Comparison of ENCODE assay signal across 10 cellular contexts in the genomic region with DNA sequence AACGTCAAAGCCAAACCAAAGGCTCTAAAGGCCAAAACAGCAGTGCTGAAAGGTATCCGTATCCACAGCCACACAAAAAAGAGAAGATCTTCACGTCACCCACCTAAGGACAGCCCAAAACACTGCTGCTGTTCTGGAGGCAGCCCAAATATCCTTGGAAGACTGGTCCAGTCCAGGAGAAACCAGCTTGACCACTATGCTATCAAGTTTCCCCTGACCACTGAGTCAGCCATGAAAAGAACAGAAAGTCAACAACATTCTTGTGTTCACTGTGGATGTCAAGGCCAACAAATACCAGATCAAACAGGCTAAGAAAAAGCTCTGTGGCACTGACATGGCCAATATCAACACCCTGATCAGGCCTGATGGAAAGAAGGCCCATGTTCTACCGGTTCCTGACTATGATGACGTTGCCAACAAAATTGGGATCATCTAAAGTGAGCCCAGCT. TPM values are rescaled to one million over a fixed set of nuclear protein-coding genes. Genes with fewer than 3 reads are reported as not detected.
DNase-seq lines count a peak whose midpoint lies in the region; ATAC-seq, FAIRE-seq and TF ChIP-seq lines count a peak whose summit lies in the region.
"Had no signal": no experiment of that assay in that cellular context is flagged by ENCODE, and none has a peak within 500 bp of the region (broad histone marks: within the 10 kb centered on the region; RNA-seq: fewer than 3 reads in every experiment).

No MANE protein-coding gene starts in this region.

- no peaks in the 10 kb centered on the region for H3K27me3 ChIP-seq in CD4-positive, CD25-positive, alpha-beta regulatory T cell (ENCODE audit: control insufficient read depth, insufficient read depth, low read length)
- no peaks in the 10 kb centered on the region for H3K27me3 ChIP-seq in bronchial epithelial cell (ENCODE audit: control insufficient read depth, insufficient read depth, low read length)

- 93 to 96% methylated on average over 2 to 3 of the region's 5 CpGs for WGBS in mesodermal cell (ENCODE audit: insufficient coverage in 2 of 2), 2 experiments

- TF ChIP-seq EP300 in Ishikawa (IDR thresholded peaks at IDR 0.05; ENCODE audit: borderline replicate concordance): peak; percentile 67; the same call in 1 of the 2 replicates

- DNase-seq in CD4-positive, CD25-positive, alpha-beta regulatory T cell: no peak
- peak; percentile 69 for DNase-seq in bronchial epithelial cell (ENCODE audit: low read depth)
- DNase-seq in NCI-H128 (lab: John Stamatoyannopoulos, UW; ENCODE audit: unreplicated experiment): no peak
- DNase-seq: activated CD4-positive, alpha-beta T cell treated with anti-CD3 and anti-CD28 coated beads, Interleukin-2, amount 10 ng/mL, durations not matched to agents 7 days and 5 days; dermis blood vessel endothelial cell had no signal

- peak overlapping the region; percentile 54 for H3K4me3 ChIP-seq in CD4-positive, CD25-positive, alpha-beta regulatory T cell (ENCODE audit: low read depth, low read length)
- H3K4me3 ChIP-seq in bronchial epithelial cell (ENCODE audit: low read depth, low read length): no peak overlapping the region
- no peak overlapping the region for H3K4me3 ChIP-seq in mesodermal cell (ENCODE audit: extremely low read depth, insufficient read depth, low read length, poor library complexity, severe bottlenecking)

- peaks cover 70% of the 10 kb centered on the region for H3K4me1 ChIP-seq in CD4-positive, CD25-positive, alpha-beta regulatory T cell (ENCODE audit: control insufficient read depth, insufficient read depth, low read length, poor library complexity, severe bottlenecking)
- no peaks in the 10 kb centered on the region for H3K4me1 ChIP-seq in mesodermal cell (ENCODE audit: control insufficient read depth, insufficient read depth, low read length, poor library complexity, severe bottlenecking)

- peak overlapping the region in 3 of 4 donors; percentile 8 to 57 (median 15) for H3K4me3 Mint-ChIP-seq in CD4-positive, CD25-positive, alpha-beta regulatory T cell
- H3K4me3 Mint-ChIP-seq: activated CD4-positive, alpha-beta T cell treated with anti-CD3 and anti-CD28 coated beads, Interleukin-2, amount 10 ng/mL, durations not matched to agents 7 days and 5 days had no signal

- peaks cover 23 to 78% (median 55%) of the 10 kb centered on the region in 4 donors for H3K4me1 Mint-ChIP-seq in CD4-positive, CD25-positive, alpha-beta regulatory T cell

- peaks cover under 1% of the 10 kb centered on the region for H3K36me3 ChIP-seq in CD4-positive, CD25-positive, alpha-beta regulatory T cell (ENCODE audit: control insufficient read depth, insufficient read depth, low read length)
- H3K36me3 ChIP-seq in bronchial epithelial cell (ENCODE audit: control insufficient read depth, insufficient read depth, low read length) (no peaks in the 10 kb centered on the region), mesodermal cell (ENCODE audit: control insufficient read depth, insufficient read depth, low read length) (no peaks in the 10 kb centered on the region)

- H3K36me3 Mint-ChIP-seq in CD4-positive, CD25-positive, alpha-beta regulatory T cell: no peaks in the 10 kb centered on the region

- no peak for TF ChIP-seq CTCF in bronchial epithelial cell (IDR thresholded peaks at IDR 0.05; ENCODE audit: insufficient read depth, low read length, severe bottlenecking)

- peaks cover 0 to 4% (median 0%) of the 10 kb centered on the region in 7 donors for H3K9me3 Mint-ChIP-seq in CD4-positive, CD25-positive, alpha-beta regulatory T cell

- peak overlapping the region; percentile 69 to 82 (median 80) for H3K27ac Mint-ChIP-seq in CD4-positive, CD25-positive, alpha-beta regulatory T cell
- H3K27ac Mint-ChIP-seq: activated CD4-positive, alpha-beta T cell treated with anti-CD3 and anti-CD28 coated beads, Interleukin-2, amount 10 ng/mL, durations not matched to agents 7 days and 5 days had no signal

- peak overlapping the region; percentile 87 for H3K27ac ChIP-seq in CD4-positive, CD25-positive, alpha-beta regulatory T cell (ENCODE audit: insufficient read depth, low read length, poor library complexity, severe bottlenecking)
- peak overlapping the region; percentile 20 for H3K27ac ChIP-seq in mesodermal cell (ENCODE audit: low read depth, low read length, severe bottlenecking)

- H3K27me3 Mint-ChIP-seq in CD4-positive, CD25-positive, alpha-beta regulatory T cell: no peaks in the 10 kb centered on the region
- H3K27me3 Mint-ChIP-seq: activated CD4-positive, alpha-beta T cell treated with anti-CD3 and anti-CD28 coated beads, Interleukin-2, amount 10 ng/mL, durations not matched to agents 7 days and 5 days had no signal

- FAIRE-seq in bronchial epithelial cell (lab: Jason Lieb, UNC): peak; percentile 89

- H3K9me3 ChIP-seq in CD4-positive, CD25-positive, alpha-beta regulatory T cell (ENCODE audit: control insufficient read depth in 2 of 2, low read length in 2 of 2): no peaks in the 10 kb centered on the region
- H3K9me3 ChIP-seq in mesodermal cell (ENCODE audit: control insufficient read depth, low read length): peaks cover 5% of the 10 kb centered on the region

- ATAC-seq in CD4-positive, CD25-positive, alpha-beta regulatory T cell (ENCODE audit: low read depth in 2 of 2): no peak
- ATAC-seq in GM19467 (IDR thresholded peaks at IDR 0.05; ENCODE audit: unreplicated experiment): no peak
- ATAC-seq in GM18511 (IDR thresholded peaks at IDR 0.05; ENCODE audit: unreplicated experiment): no peak
- ATAC-seq in GM21528 (IDR thresholded peaks at IDR 0.05; ENCODE audit: low FRiP score, unreplicated experiment): no peak

- TF ChIP-seq RAD21 in Ishikawa (IDR thresholded peaks at IDR 0.05; ENCODE audit: low read depth): 0 out of 2 replicates have a peak, but pooled peaks have one; percentile 23

TF ChIP-seq in Ishikawa, 13 proteins besides CTCF, POLR2A, EP300 and RAD21:
- TF ChIP-seq CEBPB (IDR thresholded peaks at IDR 0.05) (no peak), FOXM1 (IDR thresholded peaks at IDR 0.05; ENCODE audit: borderline replicate concordance, low read depth) (no peak), TAF1 (IDR thresholded peaks at IDR 0.05; ENCODE audit: low read depth) (no peak), TCF12 (IDR thresholded peaks at IDR 0.05; ENCODE audit: low read depth) (peak; percentile 70), TEAD4 (IDR thresholded peaks at IDR 0.05) (peak; percentile 83), CREB1 (IDR thresholded peaks at IDR 0.05; ENCODE audit: low read depth) (no peak), EGR1 (IDR thresholded peaks at IDR 0.05) (no peak), ZBTB7A (IDR thresholded peaks at IDR 0.05; ENCODE audit: low read depth) (no peak), YY1 (IDR thresholded peaks at IDR 0.05; ENCODE audit: low read depth) (peak; percentile 75), NFIC (IDR thresholded peaks at IDR 0.05) (peak; percentile 84)
- TF ChIP-seq, protein P1, sequence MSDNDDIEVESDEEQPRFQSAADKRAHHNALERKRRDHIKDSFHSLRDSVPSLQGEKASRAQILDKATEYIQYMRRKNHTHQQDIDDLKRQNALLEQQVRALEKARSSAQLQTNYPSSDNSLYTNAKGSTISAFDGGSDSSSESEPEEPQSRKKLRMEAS (IDR thresholded peaks at IDR 0.05): peak; percentile 56; the same call in 1 of the 2 replicates
- TF ChIP-seq, protein P2, sequence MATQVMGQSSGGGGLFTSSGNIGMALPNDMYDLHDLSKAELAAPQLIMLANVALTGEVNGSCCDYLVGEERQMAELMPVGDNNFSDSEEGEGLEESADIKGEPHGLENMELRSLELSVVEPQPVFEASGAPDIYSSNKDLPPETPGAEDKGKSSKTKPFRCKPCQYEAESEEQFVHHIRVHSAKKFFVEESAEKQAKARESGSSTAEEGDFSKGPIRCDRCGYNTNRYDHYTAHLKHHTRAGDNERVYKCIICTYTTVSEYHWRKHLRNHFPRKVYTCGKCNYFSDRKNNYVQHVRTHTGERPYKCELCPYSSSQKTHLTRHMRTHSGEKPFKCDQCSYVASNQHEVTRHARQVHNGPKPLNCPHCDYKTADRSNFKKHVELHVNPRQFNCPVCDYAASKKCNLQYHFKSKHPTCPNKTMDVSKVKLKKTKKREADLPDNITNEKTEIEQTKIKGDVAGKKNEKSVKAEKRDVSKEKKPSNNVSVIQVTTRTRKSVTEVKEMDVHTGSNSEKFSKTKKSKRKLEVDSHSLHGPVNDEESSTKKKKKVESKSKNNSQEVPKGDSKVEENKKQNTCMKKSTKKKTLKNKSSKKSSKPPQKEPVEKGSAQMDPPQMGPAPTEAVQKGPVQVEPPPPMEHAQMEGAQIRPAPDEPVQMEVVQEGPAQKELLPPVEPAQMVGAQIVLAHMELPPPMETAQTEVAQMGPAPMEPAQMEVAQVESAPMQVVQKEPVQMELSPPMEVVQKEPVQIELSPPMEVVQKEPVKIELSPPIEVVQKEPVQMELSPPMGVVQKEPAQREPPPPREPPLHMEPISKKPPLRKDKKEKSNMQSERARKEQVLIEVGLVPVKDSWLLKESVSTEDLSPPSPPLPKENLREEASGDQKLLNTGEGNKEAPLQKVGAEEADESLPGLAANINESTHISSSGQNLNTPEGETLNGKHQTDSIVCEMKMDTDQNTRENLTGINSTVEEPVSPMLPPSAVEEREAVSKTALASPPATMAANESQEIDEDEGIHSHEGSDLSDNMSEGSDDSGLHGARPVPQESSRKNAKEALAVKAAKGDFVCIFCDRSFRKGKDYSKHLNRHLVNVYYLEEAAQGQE (IDR thresholded peaks at IDR 0.05; ENCODE audit: low read depth): no peak
- TF ChIP-seq, protein P3, sequence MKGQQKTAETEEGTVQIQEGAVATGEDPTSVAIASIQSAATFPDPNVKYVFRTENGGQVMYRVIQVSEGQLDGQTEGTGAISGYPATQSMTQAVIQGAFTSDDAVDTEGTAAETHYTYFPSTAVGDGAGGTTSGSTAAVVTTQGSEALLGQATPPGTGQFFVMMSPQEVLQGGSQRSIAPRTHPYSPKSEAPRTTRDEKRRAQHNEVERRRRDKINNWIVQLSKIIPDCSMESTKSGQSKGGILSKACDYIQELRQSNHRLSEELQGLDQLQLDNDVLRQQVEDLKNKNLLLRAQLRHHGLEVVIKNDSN (IDR thresholded peaks at IDR 0.05): no peak

RNA-seq across cellular contexts. Expression of a gene that starts 32.1 kb away (rescaled TPM):
- 192 TPM for total RNA-seq in CD4-positive, CD25-positive, alpha-beta regulatory T cell
- polyA plus RNA-seq in CD4-positive, CD25-positive, alpha-beta regulatory T cell: 10 to 100 TPM; 52.6 to 63.4 (median 56.1) TPM
- 11.8 and 37.9 TPM in 2 replicates for total RNA-seq in bronchial epithelial cell
- 33.7 TPM for polyA plus RNA-seq in mesodermal cell (2013, experiment 1 of 2)
- polyA plus RNA-seq in mesodermal cell (2013, experiment 2 of 2): 37.8 TPM

RNA-seq across cellular contexts. Expression of a gene that starts 32.4 kb away (rescaled TPM):
- 30.8 TPM for total RNA-seq in CD4-positive, CD25-positive, alpha-beta regulatory T cell
- 10 to 100 TPM; 60.2 to 82.0 (median 78.4) TPM for polyA plus RNA-seq in CD4-positive, CD25-positive, alpha-beta regulatory T cell
- 21.6 and 25.3 TPM in 2 replicates for total RNA-seq in bronchial epithelial cell
- polyA plus RNA-seq in mesodermal cell (2013, experiment 1 of 2): 36.1 TPM
- polyA plus RNA-seq in mesodermal cell (2013, experiment 2 of 2): 45.1 TPM
